In genomic region chr5:99030871-99031440, GRCh38 we compare ENCODE assay signal across 23 cellular contexts.
DNase-seq lines count a peak whose midpoint lies in the region; ATAC-seq and TF ChIP-seq lines count a peak whose summit lies in the region.
"Had no signal": no experiment of that assay in that cellular context is flagged by ENCODE, and none has a peak within 500 bp of the region (broad histone marks: within the 10 kb centered on the region; RNA-seq: fewer than 3 reads in every experiment).

No MANE protein-coding gene starts in this region.

- ATAC-seq in stimulated activated memory B cell treated with anti-CD40 and anti-IgM and Interleukin-4, amounts not matched to agents 10 μg/mL and 1 μg/mL and 100 μg/mL, for 72 hours = no peak
- ATAC-seq in GM19351 (IDR thresholded peaks at IDR 0.05; ENCODE audit: unreplicated experiment) = no peak
- ATAC-seq: activated CD4-positive, CD25-positive, alpha-beta regulatory T cell treated with anti-CD3 and anti-CD28 coated beads, Interleukin-2, amount 50 U/mL, for 24 hours; activated CD8-positive, alpha-beta memory T cell treated with anti-CD3 and anti-CD28 coated beads, Interleukin-2, amount 10 ng/mL, durations not matched to agents 7 days and 5 days; K562; left colon had no signal

- H3K36me3 ChIP-seq in OCI-LY3 (replicated peaks; ENCODE audit: low read depth, low read length) = no peaks in the 10 kb centered on the region
- H3K36me3 ChIP-seq: esophagus muscularis mucosa, uterus had no signal

- H3K79me2 ChIP-seq in OCI-LY3 (ENCODE audit: low read length) = no peaks in the 10 kb centered on the region

- peaks cover 78% of the 10 kb centered on the region for H3K4me1 ChIP-seq in OCI-LY3 (ENCODE audit: low read length)
- H3K4me1 ChIP-seq: uterus had no signal

- H3K4me2 ChIP-seq in OCI-LY3 (ENCODE audit: low read length) = 0 out of 2 replicates have a peak overlapping the region, but pooled peaks have one; percentile 15

- no peak overlapping the region for H3K4me3 Mint-ChIP-seq in activated CD4-positive, alpha-beta T cell treated with anti-CD3 and anti-CD28 coated beads, Interleukin-2, amount 10 ng/mL, durations not matched to agents 7 days and 5 days
- H3K4me3 Mint-ChIP-seq in dendritic cell treated with granulocyte-macrophage colony-stimulating factor and Interleukin-4, amounts not matched to agents 40 ng/mL and 50 ng/mL, for 4 days = no peak overlapping the region
- H3K4me3 Mint-ChIP-seq in stimulated activated memory B cell treated with anti-CD40 and anti-IgM and Interleukin-4, amounts not matched to agents 10 μg/mL and 1 μg/mL and 100 μg/mL, for 72 hours = peak overlapping the region; percentile 1
- H3K4me3 Mint-ChIP-seq in MCF 10A (ENCODE audit: unreplicated experiment) = no peak overlapping the region
- H3K4me3 Mint-ChIP-seq: activated CD8-positive, alpha-beta memory T cell treated with anti-CD3 and anti-CD28 coated beads, Interleukin-2, amount 10 ng/mL, durations not matched to agents 7 days and 5 days; nephron; T-helper 2 cell treated with Interferon-gamma antibody and Interleukin-4, amounts not matched to agents 5 μg/mL and 100 μg/mL, for 36 hours had no signal

- peak overlapping the region; percentile 2 for H3K27ac Mint-ChIP-seq in activated CD4-positive, alpha-beta T cell treated with anti-CD3 and anti-CD28 coated beads, Interleukin-2, amount 10 ng/mL, durations not matched to agents 7 days and 5 days
- peak overlapping the region; percentile 74 for H3K27ac Mint-ChIP-seq in dendritic cell treated with granulocyte-macrophage colony-stimulating factor and Interleukin-4, amounts not matched to agents 40 ng/mL and 50 ng/mL, for 4 days
- peak overlapping the region; percentile 87 for H3K27ac Mint-ChIP-seq in stimulated activated memory B cell treated with anti-CD40 and anti-IgM and Interleukin-4, amounts not matched to agents 10 μg/mL and 1 μg/mL and 100 μg/mL, for 72 hours
- no peak overlapping the region for H3K27ac Mint-ChIP-seq in MCF 10A (ENCODE audit: low read depth, unreplicated experiment)
- H3K27ac Mint-ChIP-seq: activated CD8-positive, alpha-beta memory T cell treated with anti-CD3 and anti-CD28 coated beads, Interleukin-2, amount 10 ng/mL, durations not matched to agents 7 days and 5 days; nephron; T-helper 2 cell treated with Interferon-gamma antibody and Interleukin-4, amounts not matched to agents 5 μg/mL and 100 μg/mL, for 36 hours had no signal

- H3K27ac ChIP-seq in OCI-LY3 (ENCODE audit: low read length) = no peak overlapping the region
- H3K27ac ChIP-seq: esophagus muscularis mucosa, skin epidermis, uterus had no signal

- POLR2A ChIA-PET in activated CD4-positive, alpha-beta T cell treated with anti-CD3 and anti-CD28 coated beads, Interleukin-2, amount 10 ng/mL, durations not matched to agents 7 days and 5 days (lab: Charles Lee) = no interaction called here
- POLR2A ChIA-PET in MCF 10A (lab: Yijun Ruan, JAX) = interaction anchor here (0.8 to 1.2 kb wide), 2 partner anchors 13 to 104 kb away, joined by 3 read pairs; no protein-coding TSS in a partner anchor

- peaks cover 81% of the 10 kb centered on the region for H3K4me1 Mint-ChIP-seq in activated CD4-positive, alpha-beta T cell treated with anti-CD3 and anti-CD28 coated beads, Interleukin-2, amount 10 ng/mL, durations not matched to agents 7 days and 5 days
- peaks cover 65% of the 10 kb centered on the region for H3K4me1 Mint-ChIP-seq in dendritic cell treated with granulocyte-macrophage colony-stimulating factor and Interleukin-4, amounts not matched to agents 40 ng/mL and 50 ng/mL, for 4 days (ENCODE audit: low read depth)
- H3K4me1 Mint-ChIP-seq in stimulated activated memory B cell treated with anti-CD40 and anti-IgM and Interleukin-4, amounts not matched to agents 10 μg/mL and 1 μg/mL and 100 μg/mL, for 72 hours = peaks cover 79% of the 10 kb centered on the region
- H3K4me1 Mint-ChIP-seq in MCF 10A (ENCODE audit: insufficient read depth, unreplicated experiment) = peaks cover 14% of the 10 kb centered on the region

- intact Hi-C loops in dendritic cell treated with granulocyte-macrophage colony-stimulating factor and Interleukin-4, amounts not matched to agents 40 ng/mL and 50 ng/mL, for 4 days (cut with micrococcal nuclease) = loop anchor here (5.0 kb wide), 1 partner anchor 39 kb away; no protein-coding TSS in a partner anchor
- intact Hi-C loops in MCF 10A (cut with micrococcal nuclease) = no loop called here

- no peaks in the 10 kb centered on the region for H3K27me3 ChIP-seq in OCI-LY3 (ENCODE audit: low read depth, low read length)
- H3K27me3 ChIP-seq: esophagus muscularis mucosa, uterus had no signal

- no peaks in the 10 kb centered on the region for H3K9me3 ChIP-seq in OCI-LY3 (ENCODE audit: insufficient read depth, low read length)
- H3K9me3 ChIP-seq: esophagus muscularis mucosa, uterus had no signal

- H3K9me3 Mint-ChIP-seq in activated CD4-positive, alpha-beta T cell treated with anti-CD3 and anti-CD28 coated beads, Interleukin-2, amount 10 ng/mL, durations not matched to agents 7 days and 5 days = peaks cover 3% of the 10 kb centered on the region
- H3K9me3 Mint-ChIP-seq in dendritic cell treated with granulocyte-macrophage colony-stimulating factor and Interleukin-4, amounts not matched to agents 40 ng/mL and 50 ng/mL, for 4 days = no peaks in the 10 kb centered on the region
- no peaks in the 10 kb centered on the region for H3K9me3 Mint-ChIP-seq in stimulated activated memory B cell treated with anti-CD40 and anti-IgM and Interleukin-4, amounts not matched to agents 10 μg/mL and 1 μg/mL and 100 μg/mL, for 72 hours
- H3K9me3 Mint-ChIP-seq in MCF 10A (ENCODE audit: unreplicated experiment) = no peaks in the 10 kb centered on the region
- H3K9me3 Mint-ChIP-seq: nephron; T-helper 2 cell treated with Interferon-gamma antibody and Interleukin-4, amounts not matched to agents 5 μg/mL and 100 μg/mL, for 36 hours had no signal

- no peaks in the 10 kb centered on the region for H3K27me3 Mint-ChIP-seq in activated CD4-positive, alpha-beta T cell treated with anti-CD3 and anti-CD28 coated beads, Interleukin-2, amount 10 ng/mL, durations not matched to agents 7 days and 5 days
- no peaks in the 10 kb centered on the region for H3K27me3 Mint-ChIP-seq in dendritic cell treated with granulocyte-macrophage colony-stimulating factor and Interleukin-4, amounts not matched to agents 40 ng/mL and 50 ng/mL, for 4 days
- no peaks in the 10 kb centered on the region for H3K27me3 Mint-ChIP-seq in stimulated activated memory B cell treated with anti-CD40 and anti-IgM and Interleukin-4, amounts not matched to agents 10 μg/mL and 1 μg/mL and 100 μg/mL, for 72 hours
- H3K27me3 Mint-ChIP-seq in MCF 10A (ENCODE audit: insufficient read depth, unreplicated experiment) = no peaks in the 10 kb centered on the region
- H3K27me3 Mint-ChIP-seq: activated CD8-positive, alpha-beta memory T cell treated with anti-CD3 and anti-CD28 coated beads, Interleukin-2, amount 10 ng/mL, durations not matched to agents 7 days and 5 days; CD8-positive, alpha-beta memory T cell had no signal

- CTCF ChIA-PET in activated CD4-positive, alpha-beta T cell treated with anti-CD3 and anti-CD28 coated beads, Interleukin-2, amount 10 ng/mL, durations not matched to agents 7 days and 5 days (lab: Charles Lee) = no interaction called here
- CTCF ChIA-PET in MCF 10A (lab: Yijun Ruan, JAX) = interaction anchor here (0.7 to 3.5 kb wide), 5 partner anchors 28 to 127 kb away, joined by 3 to 43 read pairs (median 6); no protein-coding TSS in a partner anchor

- BruUV-seq in MCF 10A (replicated peaks; lab: Mats Ljungman, UMichigan) = no TSS peak

- peaks cover 14% of the 10 kb centered on the region for H3K36me3 Mint-ChIP-seq in activated CD4-positive, alpha-beta T cell treated with anti-CD3 and anti-CD28 coated beads, Interleukin-2, amount 10 ng/mL, durations not matched to agents 7 days and 5 days (ENCODE audit: low read depth)
- no peaks in the 10 kb centered on the region for H3K36me3 Mint-ChIP-seq in dendritic cell treated with granulocyte-macrophage colony-stimulating factor and Interleukin-4, amounts not matched to agents 40 ng/mL and 50 ng/mL, for 4 days (ENCODE audit: low read depth)
- no peaks in the 10 kb centered on the region for H3K36me3 Mint-ChIP-seq in stimulated activated memory B cell treated with anti-CD40 and anti-IgM and Interleukin-4, amounts not matched to agents 10 μg/mL and 1 μg/mL and 100 μg/mL, for 72 hours
- H3K36me3 Mint-ChIP-seq in MCF 10A (ENCODE audit: insufficient read depth, unreplicated experiment) = no peaks in the 10 kb centered on the region

- no peaks in the 10 kb centered on the region for H4K20me1 ChIP-seq in OCI-LY3 (ENCODE audit: insufficient read depth, low read length)

- H3K4me3 ChIP-seq in OCI-LY3 (ENCODE audit: low read length) = no peak overlapping the region
- H3K4me3 ChIP-seq: esophagus muscularis mucosa, K562, skin epidermis, uterus had no signal

- no peak overlapping the region for H3K9ac ChIP-seq in OCI-LY3 (ENCODE audit: low read length)

- TF ChIP-seq CTCF in OCI-LY3 (IDR thresholded peaks at IDR 0.05; ENCODE audit: low read depth, low read length) (no peak), MCF 10A (IDR thresholded peaks at IDR 0.05; ENCODE audit: unreplicated experiment) (no peak)

- H2AFZ ChIP-seq in OCI-LY3 (ENCODE audit: low read depth, low read length) = no peak overlapping the region

- no peak for DNase-seq in activated CD4-positive, alpha-beta T cell treated with anti-CD3 and anti-CD28 coated beads, Interleukin-2, amount 10 ng/mL, durations not matched to agents 7 days and 5 days
- DNase-seq in activated CD4-positive, alpha-beta T cell treated with anti-CD3 and anti-CD28 coated beads, Interleukin-2, amount 50 U/mL, for 48 hours = no peak
- DNase-seq in MCF 10A (ENCODE audit: unreplicated experiment) = no peak
- DNase-seq in NCI-H146 (lab: John Stamatoyannopoulos, UW) = no peak
- DNase-seq: ACHN; activated CD8-positive, alpha-beta memory T cell treated with anti-CD3 and anti-CD28 coated beads, Interleukin-2, amount 10 ng/mL, durations not matched to agents 7 days and 5 days; CD8-positive, alpha-beta memory T cell; DMS79 treated with DMSO at 0.1 percent for 48 hours; left colon; NCI-H2029; NK-92 treated with Interleukin-12 subunit alpha and Interleukin-12 subunit beta, amount 100 ng/mL, for 24 hours; stimulated activated CD4-positive, alpha-beta T cell treated with anti-CD3 and anti-CD28 coated beads, Interleukin-4, amount 100 ng/mL, for 4 hours; uterus had no signal
